Comparison of ENCODE assay signal across 1 cellular context in the genomic region with DNA sequence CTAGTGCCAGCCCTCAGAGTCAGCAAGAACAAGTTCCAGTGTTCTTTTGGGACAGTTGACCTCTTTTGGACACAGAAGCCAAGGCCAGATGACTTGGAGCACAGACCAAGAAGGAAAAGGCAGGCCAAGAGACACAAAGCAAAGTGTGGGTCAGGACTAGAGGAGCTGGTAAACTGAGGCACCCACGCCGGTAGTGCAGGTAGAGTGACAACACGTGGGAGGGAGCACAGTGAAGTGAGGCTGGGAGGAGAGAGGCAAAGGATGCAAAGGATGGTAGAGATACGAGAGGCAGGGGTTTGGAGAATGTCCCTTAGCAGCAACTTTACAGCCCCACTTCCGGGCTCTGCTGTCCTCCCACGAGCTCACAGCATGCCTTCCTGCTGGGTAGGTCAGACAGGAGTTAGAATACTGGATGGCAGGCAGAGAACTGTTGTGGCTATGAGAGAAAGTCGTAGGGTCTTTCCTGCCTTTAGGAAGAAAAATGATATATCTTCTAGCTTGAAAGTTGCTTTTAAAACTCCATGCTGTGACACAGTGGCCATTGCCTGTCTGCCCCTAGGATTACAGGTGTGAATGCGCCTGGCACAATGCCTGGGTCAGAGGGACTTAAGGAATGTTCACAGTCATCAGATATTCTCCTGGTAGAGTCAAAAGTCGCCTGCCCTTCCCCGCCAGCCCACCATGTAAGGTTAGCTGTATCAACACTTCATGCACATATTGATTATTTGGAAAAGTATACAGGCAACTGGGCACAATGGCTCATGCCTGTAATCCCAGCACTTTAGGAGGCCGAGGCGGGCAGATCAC.
TF ChIP-seq lines count a peak whose summit lies in the region.

No MANE protein-coding gene starts in this region.

TF ChIP-seq in HepG2, 621 proteins besides CTCF, POLR2A, EP300 and RAD21:
- TF ChIP-seq ELF1 (CRISPR knock-in tag; IDR thresholded peaks at IDR 0.05) (0 out of 2 replicates have a peak, but pooled peaks have one; percentile 15), ZNF224 (CRISPR knock-in tag; IDR thresholded peaks at IDR 0.05) (no peak)
